Comparison of ENCODE assay signal across 1 cellular context in the genomic region with DNA sequence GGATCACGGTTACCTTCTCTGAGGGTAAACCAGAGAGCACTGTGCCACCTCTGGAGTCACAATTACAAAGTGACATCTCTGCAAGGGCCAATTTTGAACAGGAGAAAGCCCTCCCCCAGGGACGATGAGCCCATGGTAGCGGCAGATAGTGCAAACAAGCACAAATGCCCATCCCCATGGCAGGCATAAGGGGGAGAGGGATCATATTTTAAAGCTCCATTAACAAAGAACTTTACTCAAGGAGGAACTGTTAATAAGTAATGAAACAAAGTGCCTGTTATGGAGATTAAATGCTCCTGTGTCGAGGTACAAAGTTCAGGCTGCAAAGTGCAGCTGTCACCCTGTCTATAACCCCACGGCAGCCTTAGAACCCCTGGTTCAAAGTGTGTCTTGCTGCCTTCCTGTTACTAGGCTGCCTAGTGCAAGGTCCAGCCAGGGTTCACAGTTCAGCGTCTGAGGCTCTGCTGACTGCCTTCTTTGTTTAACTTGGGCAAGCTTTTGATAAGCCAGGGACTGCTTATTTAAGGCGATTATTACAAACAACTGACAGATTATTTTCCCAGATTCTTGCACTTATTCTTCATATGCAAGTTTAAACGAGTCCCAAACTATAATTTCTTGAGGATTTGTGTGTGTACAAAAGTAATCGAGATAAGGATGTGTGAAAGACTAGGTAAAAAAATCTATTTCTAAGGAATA.
A peak's percentile ranks its signal among the peaks of the same experiment; 100 is the strongest.
TF ChIP-seq lines count a peak whose summit lies in the region.

No MANE protein-coding gene starts in this region.

TF ChIP-seq in HepG2, 621 proteins besides CTCF, POLR2A, EP300 and RAD21 (continued from another document and continues in another):
- TF ChIP-seq, protein P1, sequence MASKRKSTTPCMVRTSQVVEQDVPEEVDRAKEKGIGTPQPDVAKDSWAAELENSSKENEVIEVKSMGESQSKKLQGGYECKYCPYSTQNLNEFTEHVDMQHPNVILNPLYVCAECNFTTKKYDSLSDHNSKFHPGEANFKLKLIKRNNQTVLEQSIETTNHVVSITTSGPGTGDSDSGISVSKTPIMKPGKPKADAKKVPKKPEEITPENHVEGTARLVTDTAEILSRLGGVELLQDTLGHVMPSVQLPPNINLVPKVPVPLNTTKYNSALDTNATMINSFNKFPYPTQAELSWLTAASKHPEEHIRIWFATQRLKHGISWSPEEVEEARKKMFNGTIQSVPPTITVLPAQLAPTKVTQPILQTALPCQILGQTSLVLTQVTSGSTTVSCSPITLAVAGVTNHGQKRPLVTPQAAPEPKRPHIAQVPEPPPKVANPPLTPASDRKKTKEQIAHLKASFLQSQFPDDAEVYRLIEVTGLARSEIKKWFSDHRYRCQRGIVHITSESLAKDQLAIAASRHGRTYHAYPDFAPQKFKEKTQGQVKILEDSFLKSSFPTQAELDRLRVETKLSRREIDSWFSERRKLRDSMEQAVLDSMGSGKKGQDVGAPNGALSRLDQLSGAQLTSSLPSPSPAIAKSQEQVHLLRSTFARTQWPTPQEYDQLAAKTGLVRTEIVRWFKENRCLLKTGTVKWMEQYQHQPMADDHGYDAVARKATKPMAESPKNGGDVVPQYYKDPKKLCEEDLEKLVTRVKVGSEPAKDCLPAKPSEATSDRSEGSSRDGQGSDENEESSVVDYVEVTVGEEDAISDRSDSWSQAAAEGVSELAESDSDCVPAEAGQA (IDR thresholded peaks at IDR 0.05; ENCODE audit: low read depth): no peak
- TF ChIP-seq, protein P1 (CRISPR knock-in tag; IDR thresholded peaks at IDR 0.05; ENCODE audit: borderline replicate concordance): no peak
- TF ChIP-seq SALL2 (CRISPR knock-in tag; IDR thresholded peaks at IDR 0.05): peak; percentile 66; the same call in 1 of the 2 replicates
- TF ChIP-seq HNRNPLL (IDR thresholded peaks at IDR 0.05; ENCODE audit: low read depth, low read length, poor library complexity, severe bottlenecking): no peak
- TF ChIP-seq NFYB (CRISPR knock-in tag; IDR thresholded peaks at IDR 0.05): no peak
- TF ChIP-seq CCAR2 (optimal IDR thresholded peaks at IDR 0.05; ENCODE audit: low read depth, low read length): peak; percentile 69
- TF ChIP-seq SIN3A (IDR thresholded peaks at IDR 0.05; ENCODE audit: borderline replicate concordance, low read depth, low read length): no peak
- TF ChIP-seq ZNF430 (CRISPR knock-in tag; IDR thresholded peaks at IDR 0.05): peak; percentile 88; the same call in 1 of the 2 replicates
- no peak for TF ChIP-seq ZNF510 (CRISPR knock-in tag; IDR thresholded peaks at IDR 0.05; ENCODE audit: low read depth)
- peak; percentile 55 for TF ChIP-seq CBX1 (IDR thresholded peaks at IDR 0.05; ENCODE audit: low read depth)
- TF ChIP-seq PHF8 (CRISPR knock-in tag; IDR thresholded peaks at IDR 0.05): peak; percentile 61
- peak; percentile 93; the same call in 1 of the 2 replicates for TF ChIP-seq GATA4 (IDR thresholded peaks at IDR 0.05; ENCODE audit: borderline replicate concordance, low read depth)
- no peak; the same call in 1 of the 2 replicates for TF ChIP-seq ATF7-NPFF (CRISPR knock-in tag; IDR thresholded peaks at IDR 0.05; ENCODE audit: low read depth)
- TF ChIP-seq ZNF589 (CRISPR knock-in tag; conservative IDR thresholded peaks at IDR 0.05): 0 out of 2 replicates have a peak, but pooled peaks have one; percentile 69
- TF ChIP-seq, protein P2, sequence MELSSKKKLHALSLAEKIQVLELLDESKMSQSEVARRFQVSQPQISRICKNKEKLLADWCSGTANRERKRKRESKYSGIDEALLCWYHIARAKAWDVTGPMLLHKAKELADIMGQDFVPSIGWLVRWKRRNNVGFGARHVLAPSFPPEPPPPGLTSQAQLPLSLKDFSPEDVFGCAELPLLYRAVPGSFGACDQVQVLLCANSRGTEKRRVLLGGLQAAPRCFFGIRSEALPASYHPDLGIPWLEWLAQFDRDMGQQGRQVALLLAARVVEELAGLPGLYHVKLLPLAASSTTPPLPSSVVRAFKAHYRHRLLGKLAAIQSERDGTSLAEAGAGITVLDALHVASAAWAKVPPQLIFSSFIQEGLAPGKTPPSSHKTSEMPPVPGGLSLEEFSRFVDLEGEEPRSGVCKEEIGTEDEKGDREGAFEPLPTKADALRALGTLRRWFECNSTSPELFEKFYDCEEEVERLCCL (CRISPR knock-in tag; IDR thresholded peaks at IDR 0.05; ENCODE audit: borderline replicate concordance): no peak
- no peak; the same call in 1 of the 2 replicates for TF ChIP-seq ZNF891 (CRISPR knock-in tag; IDR thresholded peaks at IDR 0.05)
- TF ChIP-seq KDM6A (CRISPR knock-in tag; IDR thresholded peaks at IDR 0.05; ENCODE audit: low read depth): peak; percentile 99
- peak; percentile 78 for TF ChIP-seq ZSCAN31 (CRISPR knock-in tag; IDR thresholded peaks at IDR 0.05; ENCODE audit: low read depth)
- peak; percentile 63; the same call in 1 of the 2 replicates for TF ChIP-seq HHEX (CRISPR knock-in tag; IDR thresholded peaks at IDR 0.05)
- TF ChIP-seq, protein P3, sequence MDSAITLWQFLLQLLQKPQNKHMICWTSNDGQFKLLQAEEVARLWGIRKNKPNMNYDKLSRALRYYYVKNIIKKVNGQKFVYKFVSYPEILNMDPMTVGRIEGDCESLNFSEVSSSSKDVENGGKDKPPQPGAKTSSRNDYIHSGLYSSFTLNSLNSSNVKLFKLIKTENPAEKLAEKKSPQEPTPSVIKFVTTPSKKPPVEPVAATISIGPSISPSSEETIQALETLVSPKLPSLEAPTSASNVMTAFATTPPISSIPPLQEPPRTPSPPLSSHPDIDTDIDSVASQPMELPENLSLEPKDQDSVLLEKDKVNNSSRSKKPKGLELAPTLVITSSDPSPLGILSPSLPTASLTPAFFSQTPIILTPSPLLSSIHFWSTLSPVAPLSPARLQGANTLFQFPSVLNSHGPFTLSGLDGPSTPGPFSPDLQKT (CRISPR knock-in tag; IDR thresholded peaks at IDR 0.05; ENCODE audit: borderline replicate concordance): no peak
- no peak for TF ChIP-seq ZNF567 (CRISPR knock-in tag; IDR thresholded peaks at IDR 0.05; ENCODE audit: borderline replicate concordance)
- TF ChIP-seq CREB1 (IDR thresholded peaks at IDR 0.05): no peak
- TF ChIP-seq CREB1 (CRISPR knock-in tag; IDR thresholded peaks at IDR 0.05): no peak
- TF ChIP-seq, protein P4, sequence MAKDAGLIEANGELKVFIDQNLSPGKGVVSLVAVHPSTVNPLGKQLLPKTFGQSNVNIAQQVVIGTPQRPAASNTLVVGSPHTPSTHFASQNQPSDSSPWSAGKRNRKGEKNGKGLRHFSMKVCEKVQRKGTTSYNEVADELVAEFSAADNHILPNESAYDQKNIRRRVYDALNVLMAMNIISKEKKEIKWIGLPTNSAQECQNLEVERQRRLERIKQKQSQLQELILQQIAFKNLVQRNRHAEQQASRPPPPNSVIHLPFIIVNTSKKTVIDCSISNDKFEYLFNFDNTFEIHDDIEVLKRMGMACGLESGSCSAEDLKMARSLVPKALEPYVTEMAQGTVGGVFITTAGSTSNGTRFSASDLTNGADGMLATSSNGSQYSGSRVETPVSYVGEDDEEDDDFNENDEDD (CRISPR knock-in tag; IDR thresholded peaks at IDR 0.05; ENCODE audit: borderline replicate concordance): no peak; the same call in 1 of the 2 replicates
- no peak for TF ChIP-seq NONO (IDR thresholded peaks at IDR 0.05)
- TF ChIP-seq NONO (CRISPR knock-in tag; conservative IDR thresholded peaks at IDR 0.05): no peak; the same call in 1 of the 2 replicates
- TF ChIP-seq ZBTB7B (CRISPR knock-in tag; IDR thresholded peaks at IDR 0.05): peak; percentile 81; the same call in 1 of the 2 replicates
- no peak for TF ChIP-seq FLYWCH1 (CRISPR knock-in tag; IDR thresholded peaks at IDR 0.05)
- peak; percentile 91 for TF ChIP-seq ZNF556 (CRISPR knock-in tag; IDR thresholded peaks at IDR 0.05; ENCODE audit: borderline replicate concordance)
- TF ChIP-seq NFYC (CRISPR knock-in tag; IDR thresholded peaks at IDR 0.05): no peak; the same call in 1 of the 2 replicates
- no peak for TF ChIP-seq YY1 (IDR thresholded peaks at IDR 0.05; ENCODE audit: insufficient read depth, insufficient replicate concordance, low read depth, low read length)
- peak; percentile 78; the same call in 1 of the 2 replicates for TF ChIP-seq DMAP1 (CRISPR knock-in tag; IDR thresholded peaks at IDR 0.05)
- no peak for TF ChIP-seq SP4 (CRISPR knock-in tag; IDR thresholded peaks at IDR 0.05)
- TF ChIP-seq TAF1 (CRISPR knock-in tag; IDR thresholded peaks at IDR 0.05): peak; percentile 49; the same call in 1 of the 2 replicates
- TF ChIP-seq ZBTB7A (CRISPR knock-in tag; IDR thresholded peaks at IDR 0.05): no peak
- TF ChIP-seq, protein P5, sequence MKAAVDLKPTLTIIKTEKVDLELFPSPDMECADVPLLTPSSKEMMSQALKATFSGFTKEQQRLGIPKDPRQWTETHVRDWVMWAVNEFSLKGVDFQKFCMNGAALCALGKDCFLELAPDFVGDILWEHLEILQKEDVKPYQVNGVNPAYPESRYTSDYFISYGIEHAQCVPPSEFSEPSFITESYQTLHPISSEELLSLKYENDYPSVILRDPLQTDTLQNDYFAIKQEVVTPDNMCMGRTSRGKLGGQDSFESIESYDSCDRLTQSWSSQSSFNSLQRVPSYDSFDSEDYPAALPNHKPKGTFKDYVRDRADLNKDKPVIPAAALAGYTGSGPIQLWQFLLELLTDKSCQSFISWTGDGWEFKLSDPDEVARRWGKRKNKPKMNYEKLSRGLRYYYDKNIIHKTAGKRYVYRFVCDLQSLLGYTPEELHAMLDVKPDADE (CRISPR knock-in tag; IDR thresholded peaks at IDR 0.05): no peak
- TF ChIP-seq MXD4 (CRISPR knock-in tag; IDR thresholded peaks at IDR 0.05): peak; percentile 59; the same call in 1 of the 2 replicates
- no peak; the same call in 1 of the 2 replicates for TF ChIP-seq MBD4 (IDR thresholded peaks at IDR 0.05; ENCODE audit: borderline replicate concordance, low read length)
- TF ChIP-seq BRD4 (CRISPR knock-in tag; IDR thresholded peaks at IDR 0.05): no peak; the same call in 1 of the 2 replicates
- TF ChIP-seq, protein P6, sequence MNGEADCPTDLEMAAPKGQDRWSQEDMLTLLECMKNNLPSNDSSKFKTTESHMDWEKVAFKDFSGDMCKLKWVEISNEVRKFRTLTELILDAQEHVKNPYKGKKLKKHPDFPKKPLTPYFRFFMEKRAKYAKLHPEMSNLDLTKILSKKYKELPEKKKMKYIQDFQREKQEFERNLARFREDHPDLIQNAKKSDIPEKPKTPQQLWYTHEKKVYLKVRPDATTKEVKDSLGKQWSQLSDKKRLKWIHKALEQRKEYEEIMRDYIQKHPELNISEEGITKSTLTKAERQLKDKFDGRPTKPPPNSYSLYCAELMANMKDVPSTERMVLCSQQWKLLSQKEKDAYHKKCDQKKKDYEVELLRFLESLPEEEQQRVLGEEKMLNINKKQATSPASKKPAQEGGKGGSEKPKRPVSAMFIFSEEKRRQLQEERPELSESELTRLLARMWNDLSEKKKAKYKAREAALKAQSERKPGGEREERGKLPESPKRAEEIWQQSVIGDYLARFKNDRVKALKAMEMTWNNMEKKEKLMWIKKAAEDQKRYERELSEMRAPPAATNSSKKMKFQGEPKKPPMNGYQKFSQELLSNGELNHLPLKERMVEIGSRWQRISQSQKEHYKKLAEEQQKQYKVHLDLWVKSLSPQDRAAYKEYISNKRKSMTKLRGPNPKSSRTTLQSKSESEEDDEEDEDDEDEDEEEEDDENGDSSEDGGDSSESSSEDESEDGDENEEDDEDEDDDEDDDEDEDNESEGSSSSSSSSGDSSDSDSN (CRISPR knock-in tag; IDR thresholded peaks at IDR 0.05): peak; percentile 48; the same call in 1 of the 2 replicates
- TF ChIP-seq RCOR2 (CRISPR knock-in tag; IDR thresholded peaks at IDR 0.05): peak; percentile 100
- TF ChIP-seq, protein P7, sequence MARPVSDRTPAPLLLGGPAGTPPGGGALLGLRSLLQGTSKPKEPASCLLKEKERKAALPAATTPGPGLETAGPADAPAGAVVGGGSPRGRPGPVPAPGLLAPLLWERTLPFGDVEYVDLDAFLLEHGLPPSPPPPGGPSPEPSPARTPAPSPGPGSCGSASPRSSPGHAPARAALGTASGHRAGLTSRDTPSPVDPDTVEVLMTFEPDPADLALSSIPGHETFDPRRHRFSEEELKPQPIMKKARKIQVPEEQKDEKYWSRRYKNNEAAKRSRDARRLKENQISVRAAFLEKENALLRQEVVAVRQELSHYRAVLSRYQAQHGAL (CRISPR knock-in tag; IDR thresholded peaks at IDR 0.05; ENCODE audit: not compliant biosample characterization): no peak
- TF ChIP-seq DNMT3B (CRISPR knock-in tag; conservative IDR thresholded peaks at IDR 0.05): no peak
- TF ChIP-seq REPIN1 (CRISPR knock-in tag; IDR thresholded peaks at IDR 0.05; ENCODE audit: borderline replicate concordance, low read depth): peak; percentile 95
- TF ChIP-seq AGO1 (IDR thresholded peaks at IDR 0.05; ENCODE audit: low read depth, low read length, poor library complexity, severe bottlenecking): no peak
- TF ChIP-seq, protein P8, sequence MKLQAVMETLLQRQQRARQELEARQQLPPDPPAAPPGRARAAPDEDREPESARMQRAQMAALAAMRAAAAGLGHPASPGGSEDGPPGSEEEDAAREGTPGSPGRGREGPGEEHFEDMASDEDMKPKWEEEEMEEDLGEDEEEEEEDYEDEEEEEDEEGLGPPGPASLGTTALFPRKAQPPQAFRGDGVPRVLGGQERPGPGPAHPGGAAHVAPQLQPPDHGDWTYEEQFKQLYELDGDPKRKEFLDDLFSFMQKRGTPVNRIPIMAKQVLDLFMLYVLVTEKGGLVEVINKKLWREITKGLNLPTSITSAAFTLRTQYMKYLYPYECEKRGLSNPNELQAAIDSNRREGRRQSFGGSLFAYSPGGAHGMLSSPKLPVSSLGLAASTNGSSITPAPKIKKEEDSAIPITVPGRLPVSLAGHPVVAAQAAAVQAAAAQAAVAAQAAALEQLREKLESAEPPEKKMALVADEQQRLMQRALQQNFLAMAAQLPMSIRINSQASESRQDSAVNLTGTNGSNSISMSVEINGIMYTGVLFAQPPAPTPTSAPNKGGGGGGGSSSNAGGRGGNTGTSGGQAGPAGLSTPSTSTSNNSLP (IDR thresholded peaks at IDR 0.05; ENCODE audit: low read depth, low read length): peak; percentile 95
- peak; percentile 100 for TF ChIP-seq HDAC2 (CRISPR knock-in tag; IDR thresholded peaks at IDR 0.05)
- no peak for TF ChIP-seq ZNF260 (CRISPR knock-in tag; IDR thresholded peaks at IDR 0.05; ENCODE audit: borderline replicate concordance, low read depth)
- TF ChIP-seq PRMT3 (CRISPR knock-in tag; IDR thresholded peaks at IDR 0.05; ENCODE audit: borderline replicate concordance, low read depth): no peak
- peak; percentile 67 for TF ChIP-seq POLR2G (IDR thresholded peaks at IDR 0.05; ENCODE audit: low read depth, low read length)
- 0 out of 2 replicates have a peak, but pooled peaks have one; percentile 46 for TF ChIP-seq TP53 (CRISPR knock-in tag; conservative IDR thresholded peaks at IDR 0.05)
